Comparison of ENCODE assay signal across 8 cellular contexts in the genomic region with DNA sequence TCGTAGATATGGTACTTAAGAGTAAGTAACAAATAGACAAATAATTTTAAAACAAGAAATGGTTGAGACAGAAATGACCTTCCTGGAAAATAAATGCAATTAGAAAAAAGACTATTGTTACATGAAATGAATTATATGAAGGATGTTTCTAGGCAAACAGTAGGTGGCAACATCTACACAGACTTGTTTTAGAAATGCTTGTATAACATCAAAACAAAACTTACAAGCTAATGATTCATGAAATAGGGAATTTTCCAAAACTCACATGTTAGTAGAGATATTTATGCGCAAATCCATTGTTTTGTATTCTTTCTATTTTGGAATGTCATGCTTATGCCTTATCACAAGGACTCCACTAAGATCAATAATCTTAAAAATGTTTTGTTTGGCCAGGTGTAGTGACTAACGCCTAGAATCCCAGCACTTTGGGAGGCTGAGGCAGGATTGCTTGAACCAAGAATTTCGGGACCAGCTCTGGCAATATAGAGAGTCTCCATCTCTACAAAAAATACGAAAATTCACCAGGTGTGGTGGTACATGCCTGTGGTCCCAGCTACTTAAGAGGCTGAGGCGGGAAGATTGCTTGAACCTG. TPM values are rescaled to one million over a fixed set of nuclear protein-coding genes. Genes with fewer than 3 reads are reported as not detected.
A peak's percentile ranks its signal among the peaks of the same experiment; 100 is the strongest.
DNase-seq lines count a peak whose midpoint lies in the region; ATAC-seq and TF ChIP-seq lines count a peak whose summit lies in the region.

No MANE protein-coding gene starts in this region.

- H3K27me3 ChIP-seq in HL-60 (ENCODE audit: insufficient read depth, poor library complexity, severe bottlenecking): no peaks in the 10 kb centered on the region
- no peaks in the 10 kb centered on the region for H3K27me3 ChIP-seq in gastroesophageal sphincter

- H3K36me3 ChIP-seq in gastroesophageal sphincter: no peaks in the 10 kb centered on the region

- TF ChIP-seq CTCF in HL-60 (IDR thresholded peaks at IDR 0.05; ENCODE audit: insufficient read depth, low read length) (no peak), gastroesophageal sphincter (IDR thresholded peaks at IDR 0.05) (peak in 2 of 4 experiments; percentile 12)

- 61 to 75% methylated on average over 2 to 6 of the region's 6 CpGs for WGBS in gastroesophageal sphincter (ENCODE audit: low coverage in 1 of 2), 2 donors

- intact Hi-C loops in posterior vena cava (cut with DNase I): loop anchor here in 1 of 2 donors (5.0 kb wide), 1 partner anchor 410 kb away; no protein-coding TSS in a partner anchor

- DNase-seq in DMS53 (lab: John Stamatoyannopoulos, UW) (peak; percentile 54), DMS53 treated with DMSO at 0.1 percent for 48 hours (lab: John Stamatoyannopoulos, UW; ENCODE audit: unreplicated experiment) (no peak), HL-60 (ENCODE audit: low read depth in 1 of 2, low spot score in 1 of 2) (peak in 1 of 2 experiments; percentile 6), astrocyte of the hippocampus (ENCODE audit: low read depth, low spot score) (peak; percentile 14), myocyte (ENCODE audit: low read depth) (peak; percentile 37), posterior vena cava (ENCODE audit: low spot score) (no peak)

- H3K4me1 ChIP-seq in gastroesophageal sphincter: peaks cover 0 to 6% (median 0%) of the 10 kb centered on the region in 3 donors

- no peaks in the 10 kb centered on the region for H3K9me3 ChIP-seq in gastroesophageal sphincter

- ATAC-seq in GM21381 (IDR thresholded peaks at IDR 0.05; ENCODE audit: unreplicated experiment) (peak; percentile 40), gastroesophageal sphincter (no peak)

- no peak for TF ChIP-seq POLR2A in gastroesophageal sphincter (IDR thresholded peaks at IDR 0.05)

- TF ChIP-seq EP300 in gastroesophageal sphincter (IDR thresholded peaks at IDR 0.05): no peak

- H3K4me3 ChIP-seq in HL-60 (replicated peaks; ENCODE audit: insufficient read depth, low read length) (no peak overlapping the region), gastroesophageal sphincter (no peak overlapping the region)

- H3K27ac ChIP-seq in HL-60 (replicated peaks) (peak overlapping the region; percentile 71), gastroesophageal sphincter (no peak overlapping the region)

RNA-seq across cellular contexts. Expression of gene LGSN, which starts 32.3 kb away (rescaled TPM):
- total RNA-seq in myocyte (not detected in 2 replicates), gastroesophageal sphincter (not detected), posterior vena cava (not detected)
- not detected for polyA plus RNA-seq in myocyte (2012)

Comparison
In these comparisons a context has a peak if more than half of its experiments do, and no peak if none do; other contexts are left out.
1. DNase-seq: peak in DMS53 (single experiment), astrocyte of the hippocampus (single experiment) and myocyte (single experiment); none in DMS53 treated with DMSO at 0.1 percent for 48 hours (single experiment) and posterior vena cava (single experiment).